8 cellular contexts compared by ENCODE assay signal in genomic region chr10:32207544-32207943, GRCh38.
DNase-seq lines count a peak whose midpoint lies in the region; ATAC-seq and TF ChIP-seq lines count a peak whose summit lies in the region.

No MANE protein-coding gene starts in this region.

- no peak overlapping the region for H2BK120ac ChIP-seq in H9 (ENCODE audit: low read depth, low read length, poor library complexity, severe bottlenecking)

- no peak overlapping the region for H4K5ac ChIP-seq in H9 (ENCODE audit: insufficient read length, low read depth, low read length)

- H2BK12ac ChIP-seq in H9 (ENCODE audit: insufficient read length, low read depth, low read length): no peak overlapping the region

- peak; percentile 83 for TF ChIP-seq CTCF in H9 (conservative IDR thresholded peaks at IDR 0.05)
- peak in 5 of 6 experiments; percentile 46 to 77 (median 59) for TF ChIP-seq CTCF in esophagus squamous epithelium (IDR thresholded peaks at IDR 0.05)
- peak; percentile 42 for TF ChIP-seq CTCF in psoas muscle (IDR thresholded peaks at IDR 0.05)

- no peaks in the 10 kb centered on the region for H4K20me1 ChIP-seq in H9 (ENCODE audit: control insufficient read depth, insufficient read depth, insufficient read length)

- ATAC-seq in psoas muscle (no peak), HG03025 (IDR thresholded peaks at IDR 0.05; ENCODE audit: low FRiP score, unreplicated experiment) (no peak)

- no peak overlapping the region for H3K23ac ChIP-seq in H9 (ENCODE audit: insufficient read length, low read depth, low read length)

- H2BK15ac ChIP-seq in H9 (ENCODE audit: low read depth, low read length): no peak overlapping the region

- H3K4me2 ChIP-seq in H9 (ENCODE audit: insufficient read depth, insufficient read length, low read length): no peak overlapping the region

- DNase-seq in EL: peak; percentile 54
- peak; percentile 54 for DNase-seq in H9
- DNase-seq in NCI-H774 (lab: John Stamatoyannopoulos, UW): peak; percentile 9
- peak; percentile 3 for DNase-seq in activated CD8-positive, alpha-beta memory T cell treated with anti-CD3 and anti-CD28 coated beads, Interleukin-2, amount 50 U/mL, for 1 hour (ENCODE audit: extremely low read depth)
- DNase-seq in esophagus squamous epithelium (lab: John Stamatoyannopoulos, UW): no peak
- DNase-seq in psoas muscle: peak in 1 of 2 donors; percentile 24
- no peak for DNase-seq in putamen (ENCODE audit: low spot score)

- H3K27ac ChIP-seq in H9 (ENCODE audit: insufficient read length, low read depth, low read length) (no peak overlapping the region), esophagus squamous epithelium (no peak overlapping the region), psoas muscle (no peak overlapping the region)

- intact Hi-C loops in esophagus squamous epithelium (cut with DNase I): no loop called here
- intact Hi-C loops in psoas muscle (cut with DNase I): no loop called here

- H3K36me3 ChIP-seq in esophagus squamous epithelium (no peaks in the 10 kb centered on the region), psoas muscle (ENCODE audit: insufficient read depth in 1 of 2, low read depth in 1 of 2) (no peaks in the 10 kb centered on the region)

- H3K36me3 Mint-ChIP-seq in H9 (ENCODE audit: insufficient read depth in 1 of 3, low read depth in 3 of 3): no peaks in the 10 kb centered on the region

- no peak overlapping the region for H2BK20ac ChIP-seq in H9 (ENCODE audit: low read depth, low read length, poor library complexity, severe bottlenecking)

- H3K14ac ChIP-seq in H9 (ENCODE audit: insufficient read depth, low read length): no peak overlapping the region

- no peaks in the 10 kb centered on the region for H3K4me1 Mint-ChIP-seq in H9

- peaks cover 1% of the 10 kb centered on the region; the same call in 1 of the 2 replicates for H3K27me3 Mint-ChIP-seq in H9 (ENCODE audit: low read depth)

- H3K9me3 Mint-ChIP-seq in H9: peaks cover 0 to 5% of the 10 kb centered on the region in 2 experiments; a peak in 1 of 5 replicates

- no peak overlapping the region for H2AK5ac ChIP-seq in H9 (ENCODE audit: insufficient read length, low read length)

- no peak overlapping the region for H3K56ac ChIP-seq in H9 (ENCODE audit: insufficient read length, low read depth, low read length)

- H4K91ac ChIP-seq in H9 (ENCODE audit: insufficient read length, low read depth, low read length): no peak overlapping the region

- TF ChIP-seq POLR2A in esophagus squamous epithelium (IDR thresholded peaks at IDR 0.05): no peak

- H3K4me1 ChIP-seq in H9 (ENCODE audit: insufficient read depth, low read length) (no peaks in the 10 kb centered on the region), esophagus squamous epithelium (no peaks in the 10 kb centered on the region), psoas muscle (no peaks in the 10 kb centered on the region)

- no peak overlapping the region for H3K4ac ChIP-seq in H9 (ENCODE audit: low read depth, low read length)

- H3K79me2 ChIP-seq in H9 (ENCODE audit: insufficient read depth, low read length): no peaks in the 10 kb centered on the region

- H3T11ph ChIP-seq in H9 (ENCODE audit: low read length): no peak overlapping the region

- H2BK5ac ChIP-seq in H9 (ENCODE audit: insufficient read length, low read length): no peak overlapping the region

- H3K18ac ChIP-seq in H9 (ENCODE audit: insufficient read length, low read depth, low read length): no peak overlapping the region

- no peak overlapping the region for H3K27ac Mint-ChIP-seq in H9

- no peaks in the 10 kb centered on the region for H3K23me2 ChIP-seq in H9 (ENCODE audit: insufficient read length, low read depth, low read length, poor library complexity, severe bottlenecking)

- no CpG with 5 or more reads among the region's 2 CpGs for WGBS in H9 (ENCODE audit: extremely low coverage, insufficient read length, low lambda C conversion rate)
- 46 to 65% methylated on average over 2 of the region's 2 CpGs for WGBS in esophagus squamous epithelium, 2 donors
- 57 to 63% (median 58%) methylated on average over 2 of the region's 2 CpGs for WGBS in psoas muscle, 3 donors

- no peak overlapping the region for H3K9ac ChIP-seq in H9 (ENCODE audit: extremely low read depth, insufficient read length, low read length)

- no peak overlapping the region for H3K4me3 ChIP-seq in esophagus squamous epithelium
- no peak overlapping the region for H3K4me3 ChIP-seq in psoas muscle

- H3K27me3 ChIP-seq in H9 (ENCODE audit: insufficient read depth, low read length) (no peaks in the 10 kb centered on the region), esophagus squamous epithelium (no peaks in the 10 kb centered on the region), psoas muscle (ENCODE audit: insufficient read depth in 3 of 3, low read length in 2 of 3) (no peaks in the 10 kb centered on the region)

- H3K79me1 ChIP-seq in H9 (ENCODE audit: insufficient read depth, low read depth, low read length, poor library complexity, severe bottlenecking): no peaks in the 10 kb centered on the region

- H2AFZ ChIP-seq in H9 (ENCODE audit: low read length): no peak overlapping the region

- H3K9me3 ChIP-seq in H9 (ENCODE audit: control insufficient read depth, low read depth, low read length) (no peaks in the 10 kb centered on the region), esophagus squamous epithelium (no peaks in the 10 kb centered on the region), psoas muscle (no peaks in the 10 kb centered on the region)

- H3K4me3 Mint-ChIP-seq in H9: no peak overlapping the region

- H4K8ac ChIP-seq in H9 (replicated peaks; ENCODE audit: insufficient read length, low read depth, low read length): no peak overlapping the region

Comparison
In these comparisons a context has a peak if more than half of its experiments do, and no peak if none do; other contexts are left out.
1. DNase-seq: peak in EL (single experiment), H9 (single experiment), NCI-H774 (single experiment) and activated CD8-positive, alpha-beta memory T cell treated with anti-CD3 and anti-CD28 coated beads, Interleukin-2, amount 50 U/mL, for 1 hour (single experiment); none in esophagus squamous epithelium (single experiment) and putamen (single experiment).
2. Peak in every context shown above with its lines, with median percentiles within 50 percentile points of each other: CTCF ChIP-seq.